ENCODE assay signal across 8 cellular contexts in the genomic region with DNA sequence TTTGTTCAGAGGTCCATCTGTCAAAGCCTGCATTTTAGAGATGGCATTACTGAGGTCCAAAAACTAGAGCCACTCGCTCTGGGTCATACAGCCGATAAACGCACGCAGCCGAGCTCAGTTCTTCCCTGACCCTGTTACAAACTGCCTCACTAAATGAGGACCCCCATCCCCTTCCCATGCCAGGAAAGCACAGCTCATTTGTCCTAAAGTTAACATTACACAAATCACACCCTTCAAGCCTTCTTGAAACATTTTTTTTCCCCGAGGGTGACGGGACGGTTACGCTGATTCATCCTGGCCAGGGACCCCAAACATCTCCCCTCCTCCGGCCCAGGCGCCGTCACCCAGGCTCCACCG. TPM values are rescaled to one million over a fixed set of nuclear protein-coding genes. Genes with fewer than 3 reads are reported as not detected.
DNase-seq lines count a peak whose midpoint lies in the region; TF ChIP-seq lines count a peak whose summit lies in the region.

No MANE protein-coding gene starts in this region.

- H3K4me2 ChIP-seq in BLaER1 (peak overlapping the region; percentile 87), PC-9 (peak overlapping the region; percentile 83), neural progenitor cell (peak overlapping the region; percentile 82)

- peak overlapping the region; percentile 91 for H3K27ac Mint-ChIP-seq in endothelial cell (ENCODE audit: unreplicated experiment)
- peak overlapping the region; percentile 13 for H3K27ac Mint-ChIP-seq in neural progenitor cell

- H2AFZ ChIP-seq in PC-9, result peak overlapping the region; percentile 82
- peak overlapping the region; percentile 100 for H2AFZ ChIP-seq in neural progenitor cell (replicated peaks)

- peaks cover 27% of the 10 kb centered on the region for H3K4me1 ChIP-seq in BLaER1
- H3K4me1 ChIP-seq in PC-9 (replicated peaks; ENCODE audit: insufficient read depth), result peaks cover 17% of the 10 kb centered on the region; the same call in 1 of the 2 replicates
- H3K4me1 ChIP-seq in neural progenitor cell, result peaks cover 6% of the 10 kb centered on the region

- H3K9me3 ChIP-seq in BLaER1, result no peaks in the 10 kb centered on the region
- H3K9me3 ChIP-seq in PC-9 (ENCODE audit: insufficient read depth, low read depth), result no peaks in the 10 kb centered on the region
- no peaks in the 10 kb centered on the region for H3K9me3 ChIP-seq in neural progenitor cell (ENCODE audit: low read depth)

- H3K9ac ChIP-seq in BLaER1, result 0 out of 2 replicates have a peak overlapping the region, but pooled peaks have one; percentile 81
- H3K9ac ChIP-seq in neural progenitor cell, result no peak overlapping the region

- TF ChIP-seq CTCF in PC-9 (conservative IDR thresholded peaks at IDR 0.05) (no peak), endothelial cell (IDR thresholded peaks at IDR 0.05; ENCODE audit: unreplicated experiment) (no peak), neural progenitor cell (IDR thresholded peaks at IDR 0.05) (no peak)

- POLR2A ChIA-PET in PC-9 (lab: Charles Lee; ENCODE audit: unreplicated experiment), result no interaction called here

- no peaks in the 10 kb centered on the region; the same call in 1 of the 2 replicates for H3F3A ChIP-seq in PC-9 (ENCODE audit: insufficient read depth, low read depth)
- H3F3A ChIP-seq in neural progenitor cell (ENCODE audit: low read depth), result peaks cover 12% of the 10 kb centered on the region

- no peaks in the 10 kb centered on the region for H3K9me2 ChIP-seq in PC-9 (ENCODE audit: insufficient read depth)

- intact Hi-C loops in PC-9 (cut with micrococcal nuclease; ENCODE audit: unreplicated experiment), result loop anchor here (1.0 to 5.0 kb wide), 4 partner anchors 11 to 185 kb away; no protein-coding TSS in a partner anchor

- DNase-seq in PC-9, result no peak
- DNase-seq in endothelial cell (ENCODE audit: low spot score), result no peak
- DNase-seq in neural progenitor cell (ENCODE audit: low spot score), result no peak
- DNase-seq in NK-92 treated with Interleukin-12 subunit alpha and Interleukin-12 subunit beta, amount 100 ng/mL, for 24 hours (lab: John Stamatoyannopoulos, UW), result no peak
- DNase-seq in SW 1271 (lab: John Stamatoyannopoulos, UW), result no peak
- no peak for DNase-seq in kidney glomerular epithelial cell (lab: John Stamatoyannopoulos, UW)
- DNase-seq in NCI-H2107 (lab: John Stamatoyannopoulos, UW), result no peak

- peaks cover 9% of the 10 kb centered on the region for H3K27me3 Mint-ChIP-seq in endothelial cell (ENCODE audit: unreplicated experiment)
- peaks cover 28% of the 10 kb centered on the region for H3K27me3 Mint-ChIP-seq in neural progenitor cell (ENCODE audit: insufficient read depth, low read depth)

- CTCF ChIA-PET in PC-9 (lab: Charles Lee), result interaction anchor here (0.6 kb wide), 1 partner anchor 43 kb away, joined by 12 read pairs; no protein-coding TSS in a partner anchor

- H3K4me3 ChIP-seq in BLaER1 (peak overlapping the region; percentile 85), PC-9 (peak overlapping the region; percentile 60; the same call in 1 of the 2 replicates), neural progenitor cell (peak overlapping the region; percentile 95)

- peaks cover 31% of the 10 kb centered on the region for H3K79me2 ChIP-seq in PC-9 (ENCODE audit: low read depth)
- H3K79me2 ChIP-seq in neural progenitor cell (ENCODE audit: low read depth), result no peaks in the 10 kb centered on the region

- peak overlapping the region; percentile 86 for H3K4me3 Mint-ChIP-seq in endothelial cell (ENCODE audit: unreplicated experiment)
- H3K4me3 Mint-ChIP-seq in neural progenitor cell, result peak overlapping the region; percentile 84

- H3K27ac ChIP-seq in BLaER1 (no peak overlapping the region), PC-9 (no peak overlapping the region), neural progenitor cell (no peak overlapping the region)

- H4K20me1 ChIP-seq in BLaER1 (peaks cover 8% of the 10 kb centered on the region), PC-9 (ENCODE audit: insufficient read depth) (no peaks in the 10 kb centered on the region), neural progenitor cell (ENCODE audit: low read depth) (peaks cover 6% of the 10 kb centered on the region)

- H3K9me3 Mint-ChIP-seq in endothelial cell (ENCODE audit: unreplicated experiment) (peaks cover 4% of the 10 kb centered on the region), neural progenitor cell (peaks cover 4% of the 10 kb centered on the region)

- no TSS peak for BruUV-seq in PC-9 (replicated peaks; lab: Mats Ljungman, UMichigan)

- H3K27me3 ChIP-seq in BLaER1 (peaks cover 22% of the 10 kb centered on the region), PC-9 (ENCODE audit: insufficient read depth, low read depth) (no peaks in the 10 kb centered on the region), neural progenitor cell (peaks cover 40% of the 10 kb centered on the region)

- H3K36me3 ChIP-seq in BLaER1 (peaks cover 11% of the 10 kb centered on the region), PC-9 (ENCODE audit: low read depth) (0 out of 2 replicates have a peak, but pooled peaks cover 3% of the 10 kb centered on the region), neural progenitor cell (no peaks in the 10 kb centered on the region)

- peaks cover 53% of the 10 kb centered on the region for H3K4me1 Mint-ChIP-seq in endothelial cell (ENCODE audit: unreplicated experiment)
- peaks cover 14% of the 10 kb centered on the region for H3K4me1 Mint-ChIP-seq in neural progenitor cell

- H3K36me3 Mint-ChIP-seq in endothelial cell (ENCODE audit: low read depth, unreplicated experiment), result peaks cover 24% of the 10 kb centered on the region
- H3K36me3 Mint-ChIP-seq in neural progenitor cell, result no peaks in the 10 kb centered on the region

RNA-seq across cellular contexts. Expression of a gene that starts 0.8 kb away (rescaled TPM):
- total RNA-seq in PC-9 (2021), result 16.8 and 17.8 TPM in 2 replicates
- total RNA-seq in endothelial cell (ENCODE audit: unreplicated experiment), result 16.2 TPM
- 2.1 and 8.1 TPM in 2 replicates for total RNA-seq in neural progenitor cell (ENCODE audit: low replicate concordance)
